Comparison of ENCODE assay signal across 1 cellular context in the genomic region with DNA sequence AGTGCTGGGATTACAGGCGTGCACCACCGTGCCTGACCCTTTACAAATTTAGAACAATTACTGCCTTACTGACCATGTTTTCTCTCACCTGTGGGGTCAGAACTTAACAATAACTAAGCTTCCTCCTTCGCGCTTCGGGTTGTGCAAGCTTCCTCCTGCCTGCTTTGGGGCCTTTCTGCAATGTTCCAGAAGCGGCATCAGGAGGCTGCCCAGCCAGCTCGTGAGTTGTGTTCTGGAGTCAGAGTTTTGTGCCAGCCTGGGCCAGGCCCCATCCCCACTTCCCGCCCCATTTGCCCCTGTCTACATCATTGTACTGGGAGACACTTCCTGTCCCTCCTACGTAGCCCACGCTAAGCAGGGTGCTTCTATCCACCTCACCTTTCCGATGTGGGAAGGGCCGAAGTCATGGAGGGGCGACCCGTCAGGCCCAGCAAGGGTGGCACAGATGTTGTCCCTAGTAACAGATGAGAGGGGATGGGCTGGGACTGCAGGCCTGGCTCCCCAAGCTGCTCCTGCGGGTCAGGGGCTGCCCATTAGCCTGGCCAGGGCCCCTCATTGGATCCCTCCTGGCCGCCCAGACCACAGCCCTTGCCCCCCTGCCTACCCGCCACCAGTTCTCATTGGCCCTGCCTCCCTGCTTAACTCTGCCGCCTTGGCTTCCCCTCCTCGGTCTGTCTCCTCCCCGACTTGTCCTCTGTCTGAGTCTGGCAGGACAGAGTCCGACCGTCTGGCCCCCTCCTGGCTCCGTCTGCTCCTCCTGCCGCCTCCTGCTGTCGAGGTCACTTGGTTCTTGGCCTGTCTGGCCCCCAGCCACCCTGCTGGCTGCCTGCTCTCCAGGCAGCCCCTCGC.
TF ChIP-seq lines count a peak whose summit lies in the region.

No MANE protein-coding gene starts in this region.

TF ChIP-seq in IMR-90, 13 proteins besides CTCF, POLR2A, EP300 and RAD21:
- TF ChIP-seq MAZ (IDR thresholded peaks at IDR 0.05; ENCODE audit: borderline replicate concordance, low read depth, low read length): no peak
